Comparison of ENCODE assay signal across 20 cellular contexts in genomic region chr9:2119490-2120046, GRCh38.
"Had no signal": no experiment of that assay in that cellular context is flagged by ENCODE, and none has a peak within 500 bp of the region (broad histone marks: within the 10 kb centered on the region; RNA-seq: fewer than 3 reads in every experiment).

No MANE protein-coding gene starts in this region.

- H3K9me3 ChIP-seq: gastrocnemius medialis, transverse colon had no signal

- H3K27me3 ChIP-seq: cardiac muscle cell, gastrocnemius medialis, transverse colon had no signal

- H3K4me3 ChIP-seq: cardiac muscle cell, gastrocnemius medialis, transverse colon had no signal

- FAIRE-seq: urothelium cell line had no signal

- ATAC-seq: activated T-helper 17 cell treated with anti-CD3 and anti-CD28 coated beads, Interleukin-2, amount 50 U/mL, for 72 hours had no signal

- H3K36me3 ChIP-seq: cardiac muscle cell had no signal

- H3K27ac ChIP-seq: cardiac muscle cell, transverse colon had no signal

- DNase-seq: activated CD4-positive, alpha-beta T cell treated with anti-CD3 and anti-CD28 coated beads, Interleukin-2, amount 50 U/mL, for 4 hours; activated CD8-positive, alpha-beta memory T cell treated with anti-CD3 and anti-CD28 coated beads for 24 hours; activated CD8-positive, alpha-beta memory T cell treated with anti-CD3 and anti-CD28 coated beads, Interleukin-2, amount 50 U/mL, for 4 hours; activated naive CD4-positive, alpha-beta T cell; activated naive CD8-positive, alpha-beta T cell treated with anti-CD3 and anti-CD28 coated beads for 36 hours; activated T-cell treated with anti-CD3 and anti-CD28 coated beads, Interleukin-2, amount 50 U/mL, for 24 hours; dermis blood vessel endothelial cell; effector memory CD4-positive, alpha-beta T cell; gastrocnemius medialis; hippocampal formation; kidney glomerular epithelial cell; mesenchymal stem cell; retina; stimulated activated CD4-positive, alpha-beta T cell treated with anti-CD3 and anti-CD28 coated beads, Interleukin-1b, Interleukin-23, amount 100 ng/mL, for 48 hours; T-helper 1 cell; T-helper 9 cell; transverse colon had no signal
